Comparison of ENCODE assay signal across 16 cellular contexts in genomic region chr5:97918614-97919013, GRCh38.
"Had no signal": no experiment of that assay in that cellular context is flagged by ENCODE, and none has a peak within 500 bp of the region (broad histone marks: within the 10 kb centered on the region; RNA-seq: fewer than 3 reads in every experiment).

No MANE protein-coding gene starts in this region.

- DNase-seq: dermis blood vessel endothelial cell; dorsolateral prefrontal cortex; effector CD4-positive, alpha-beta T cell; effector memory CD4-positive, alpha-beta T cell; foreskin keratinocyte; heart left ventricle; hippocampal formation; left cardiac atrium; left lung; lower lobe of right lung; mesenchymal stem cell; mucosa of descending colon; naive B cell had no signal

- H3K4me3 ChIP-seq: coronary artery, dorsolateral prefrontal cortex, esophagus muscularis mucosa, gastroesophageal sphincter, heart left ventricle, left lung, lower lobe of right lung, mucosa of descending colon had no signal

- H3K4me1 ChIP-seq: foreskin keratinocyte, heart left ventricle, left lung, lower lobe of right lung had no signal

- H3K9me3 ChIP-seq: esophagus muscularis mucosa, gastroesophageal sphincter, heart left ventricle, left lung, lower lobe of right lung, mucosa of descending colon had no signal

- ATAC-seq: foreskin keratinocyte, gastroesophageal sphincter, left lung, lower lobe of right lung, mucosa of descending colon had no signal

- H3K27me3 ChIP-seq: dorsolateral prefrontal cortex, esophagus muscularis mucosa, foreskin keratinocyte, gastroesophageal sphincter, heart left ventricle, left lung had no signal

- H3K27ac ChIP-seq: coronary artery, dorsolateral prefrontal cortex, esophagus muscularis mucosa, foreskin keratinocyte, gastroesophageal sphincter, left lung, lower lobe of right lung had no signal
